7 cellular contexts compared by ENCODE assay signal in genomic region chr7:74660202-74660601, GRCh38. TPM values are rescaled to one million over a fixed set of nuclear protein-coding genes. Genes with fewer than 3 reads are reported as not detected.
DNase-seq lines count a peak whose midpoint lies in the region; ATAC-seq and TF ChIP-seq lines count a peak whose summit lies in the region.
"Not testable (repeated sequence)": the region's sequence is repeated elsewhere in the genome, so short reads cannot be mapped to it uniquely, and the experiment has no call there.

No MANE protein-coding gene starts in this region.

- H3K27ac Mint-ChIP-seq in central memory CD8-positive, alpha-beta T cell (ENCODE audit: low read depth), result peak overlapping the region; percentile 96
- peak overlapping the region; percentile 72 to 92 (median 87) for H3K27ac Mint-ChIP-seq in naive thymus-derived CD4-positive, alpha-beta T cell

- not testable (repeated sequence) for H3F3A ChIP-seq in PC-3 (ENCODE audit: low read length, unreplicated experiment)
- H3F3A ChIP-seq in smooth muscle cell (ENCODE audit: low read depth), result peaks cover 14% of the 10 kb centered on the region

- intact Hi-C loops in PC-3 (cut with micrococcal nuclease); heart left ventricle (cut with DNase I); naive thymus-derived CD4-positive, alpha-beta T cell (cut with micrococcal nuclease): not testable (repeated sequence)

- H4K20me1 ChIP-seq in PC-3 (ENCODE audit: low read length), result peaks cover 39% of the 10 kb centered on the region
- peaks cover 67% of the 10 kb centered on the region for H4K20me1 ChIP-seq in smooth muscle cell (ENCODE audit: low read depth)

- H3K4me2 ChIP-seq in PC-3 (ENCODE audit: low read length) (peak overlapping the region; percentile 98), smooth muscle cell (peak overlapping the region; percentile 86)

- POLR2A ChIA-PET in PC-3 (lab: Charles Lee; ENCODE audit: unreplicated experiment), result not testable (repeated sequence)
- POLR2A ChIA-PET in naive thymus-derived CD4-positive, alpha-beta T cell (lab: Charles Lee), result interaction anchor here (1.0 to 1.5 kb wide), 2 partner anchors 10 to 40 kb away, joined by 5 to 6 read pairs; no protein-coding TSS in a partner anchor

- H3K9me3 ChIP-seq in PC-3 (ENCODE audit: low read length); heart left ventricle; naive thymus-derived CD4-positive, alpha-beta T cell (ENCODE audit: control insufficient read depth in 2 of 3, low read length in 3 of 3); smooth muscle cell (replicated peaks; ENCODE audit: low read depth): not testable (repeated sequence)

- in situ Hi-C loops in GM18951 (cut with MboI; ENCODE audit: low sequenced_read_pairs, unreplicated experiment), result not testable (repeated sequence)

- TF ChIP-seq CTCF in PC-3 (conservative IDR thresholded peaks at IDR 0.05; ENCODE audit: low read depth, low read length); heart left ventricle (IDR thresholded peaks at IDR 0.05); smooth muscle cell (IDR thresholded peaks at IDR 0.05; ENCODE audit: borderline replicate concordance, insufficient read depth, poor library complexity, severe bottlenecking): not testable (repeated sequence)

- not testable (repeated sequence) for H3K36me3 ChIP-seq in PC-3 (ENCODE audit: low read depth, low read length); smooth muscle cell (ENCODE audit: low read depth)
- H3K36me3 ChIP-seq in heart left ventricle, result peaks cover 0 to 12% (median 7%) of the 10 kb centered on the region in 9 donors
- peaks cover 0 to 15% (median 0%) of the 10 kb centered on the region in 3 experiments for H3K36me3 ChIP-seq in naive thymus-derived CD4-positive, alpha-beta T cell (ENCODE audit: control insufficient read depth in 2 of 3, insufficient read depth in 3 of 3, low read length in 3 of 3)

- ATAC-seq in PC-3; activated T-cell treated with anti-CD3 and anti-CD28 coated beads, Interleukin-2, amount 50 U/mL, for 4 hours; central memory CD8-positive, alpha-beta T cell (replicated peaks; ENCODE audit: extremely low read depth, poor library complexity, severe bottlenecking); heart left ventricle; naive thymus-derived CD4-positive, alpha-beta T cell: not testable (repeated sequence)

- peak; percentile 2 for TF ChIP-seq POLR2A in GM18951 (IDR thresholded peaks at IDR 0.05; ENCODE audit: extremely low read depth, insufficient read depth, insufficient read length)
- not testable (repeated sequence) for TF ChIP-seq POLR2A in heart left ventricle (IDR thresholded peaks at IDR 0.05)

- not testable (repeated sequence) for H3K9me3 Mint-ChIP-seq in activated T-cell treated with anti-CD3 and anti-CD28 coated beads, Interleukin-2, amount 50 U/mL, for 4 hours; central memory CD8-positive, alpha-beta T cell; naive thymus-derived CD4-positive, alpha-beta T cell

- not testable (repeated sequence) for BruUV-seq in PC-3 (replicated peaks; lab: Mats Ljungman, UMichigan)

- peaks cover 52% of the 10 kb centered on the region for H3K4me1 ChIP-seq in PC-3 (ENCODE audit: insufficient read depth, low read length)
- H3K4me1 ChIP-seq in heart left ventricle, result peaks cover 0 to 77% (median 61%) of the 10 kb centered on the region in 12 donors
- peaks cover 12 to 21% of the 10 kb centered on the region in 2 donors for H3K4me1 ChIP-seq in naive thymus-derived CD4-positive, alpha-beta T cell (ENCODE audit: control insufficient read depth in 2 of 2, insufficient read depth in 2 of 2, low read length in 2 of 2)
- H3K4me1 ChIP-seq in smooth muscle cell (ENCODE audit: low read depth), result peaks cover 47% of the 10 kb centered on the region

- H3K27ac ChIP-seq in PC-3 (ENCODE audit: low read length), result peak overlapping the region; percentile 71; the same call in 1 of the 2 replicates
- H3K27ac ChIP-seq in heart left ventricle, result peak overlapping the region in 8 of 12 donors; percentile 9 to 100 (median 70)
- H3K27ac ChIP-seq in naive thymus-derived CD4-positive, alpha-beta T cell (ENCODE audit: low read depth, low read length), result peak overlapping the region; percentile 75
- H3K27ac ChIP-seq in smooth muscle cell (ENCODE audit: low read depth), result peak overlapping the region; percentile 61

- CTCF ChIA-PET in PC-3 (lab: Charles Lee); naive thymus-derived CD4-positive, alpha-beta T cell (lab: Charles Lee): not testable (repeated sequence)

- H3K79me2 ChIP-seq in PC-3 (ENCODE audit: low read length) (peaks cover 72% of the 10 kb centered on the region), smooth muscle cell (ENCODE audit: low read depth) (peaks cover 66% of the 10 kb centered on the region)

- not testable (repeated sequence) for H2AFZ ChIP-seq in PC-3 (ENCODE audit: low read length); smooth muscle cell (ENCODE audit: low read depth)

- H3K4me1 Mint-ChIP-seq in activated T-cell treated with anti-CD3 and anti-CD28 coated beads, Interleukin-2, amount 50 U/mL, for 4 hours (ENCODE audit: low read depth), result peaks cover 66% of the 10 kb centered on the region
- peaks cover 43% of the 10 kb centered on the region for H3K4me1 Mint-ChIP-seq in central memory CD8-positive, alpha-beta T cell
- peaks cover 40 to 69% (median 57%) of the 10 kb centered on the region in 7 donors for H3K4me1 Mint-ChIP-seq in naive thymus-derived CD4-positive, alpha-beta T cell

- peak overlapping the region; percentile 31; the same call in 1 of the 2 replicates for H3K9ac ChIP-seq in PC-3 (ENCODE audit: low read length)
- H3K9ac ChIP-seq in smooth muscle cell (ENCODE audit: low read depth), result peak overlapping the region; percentile 31

- H3K4me3 ChIP-seq in PC-3 (ENCODE audit: low read length), result peak overlapping the region; percentile 87; the same call in 1 of the 2 replicates
- peak overlapping the region in 4 of 12 donors; percentile 2 to 100 (median 19) for H3K4me3 ChIP-seq in heart left ventricle
- peak overlapping the region; percentile 19 for H3K4me3 ChIP-seq in naive thymus-derived CD4-positive, alpha-beta T cell (ENCODE audit: low read length)
- peak overlapping the region; percentile 58 for H3K4me3 ChIP-seq in smooth muscle cell

- not testable (repeated sequence) for H3K27me3 ChIP-seq in PC-3 (ENCODE audit: low read length); heart left ventricle; naive thymus-derived CD4-positive, alpha-beta T cell (ENCODE audit: control insufficient read depth in 2 of 2, insufficient read depth in 2 of 2, low read length in 2 of 2); smooth muscle cell (ENCODE audit: low read depth)

- not testable (repeated sequence) for DNase-seq in PC-3; activated T-cell treated with anti-CD3 and anti-CD28 coated beads, Interleukin-2, amount 50 U/mL, for 4 hours; central memory CD8-positive, alpha-beta T cell (ENCODE audit: low spot score in 2 of 2); heart left ventricle; naive thymus-derived CD4-positive, alpha-beta T cell; smooth muscle cell (lab: John Stamatoyannopoulos, UW; ENCODE audit: unreplicated experiment)

- not testable (repeated sequence) for H3K27me3 Mint-ChIP-seq in activated T-cell treated with anti-CD3 and anti-CD28 coated beads, Interleukin-2, amount 50 U/mL, for 4 hours (ENCODE audit: low read depth); central memory CD8-positive, alpha-beta T cell; naive thymus-derived CD4-positive, alpha-beta T cell

- not testable (repeated sequence) for H3K9me2 ChIP-seq in PC-3 (replicated peaks; ENCODE audit: low read length)

- 78 to 81% (median 80%) methylated on average over 18 of the region's 18 CpGs for WGBS in heart left ventricle, 4 donors
- 40% methylated on average over 17 of the region's 18 CpGs for WGBS in smooth muscle cell (ENCODE audit: low lambda C conversion rate)

- not testable (repeated sequence) for H3K36me3 Mint-ChIP-seq in activated T-cell treated with anti-CD3 and anti-CD28 coated beads, Interleukin-2, amount 50 U/mL, for 4 hours (ENCODE audit: insufficient read depth)
- H3K36me3 Mint-ChIP-seq in central memory CD8-positive, alpha-beta T cell (ENCODE audit: insufficient read depth), result peaks cover 34% of the 10 kb centered on the region
- peaks cover 0 to 12% (median 5%) of the 10 kb centered on the region in 5 donors for H3K36me3 Mint-ChIP-seq in naive thymus-derived CD4-positive, alpha-beta T cell

- peak overlapping the region; percentile 78 for H3K4me3 Mint-ChIP-seq in activated T-cell treated with anti-CD3 and anti-CD28 coated beads, Interleukin-2, amount 50 U/mL, for 4 hours
- peak overlapping the region; percentile 88 for H3K4me3 Mint-ChIP-seq in central memory CD8-positive, alpha-beta T cell
- H3K4me3 Mint-ChIP-seq in naive thymus-derived CD4-positive, alpha-beta T cell, result peak overlapping the region; percentile 77 to 91 (median 84)

RNA-seq across cellular contexts. Expression of gene GTF2I, which starts 2.7 kb away (rescaled TPM):
- 138 and 144 TPM in 2 replicates for total RNA-seq in PC-3 (2014; rRNA removed)
- 100 to 1,000 TPM; 161 to 195 (median 181) TPM for total RNA-seq in activated T-cell treated with anti-CD3 and anti-CD28 coated beads, Interleukin-2, amount 50 U/mL, for 4 hours
- total RNA-seq in heart left ventricle, result 100 to 1,000 TPM in 7 of 9 donors, 10 to 100 TPM in 2; 76.7 to 135 (median 118) TPM
- 10 to 100 TPM; 28.8 to 38.7 TPM for polyA plus RNA-seq in heart left ventricle
- total RNA-seq in naive thymus-derived CD4-positive, alpha-beta T cell, result 100 to 1,000 TPM; 135 to 177 (median 167) TPM
- 10 to 100 TPM; 51.1 to 65.4 TPM for polyA plus RNA-seq in naive thymus-derived CD4-positive, alpha-beta T cell
- 90.7 and 101 TPM in 2 replicates for total RNA-seq in smooth muscle cell
- polyA plus RNA-seq in smooth muscle cell, result 63.9 and 86.1 TPM in 2 replicates
